In genomic region chr2:99278793-99279291, GRCh38 we compare ENCODE assay signal across 1 cellular context.
TF ChIP-seq lines count a peak whose summit lies in the region.

No MANE protein-coding gene starts in this region.

TF ChIP-seq in HepG2, 621 proteins besides CTCF, POLR2A, EP300 and RAD21 (continued from another document and continues in another):
- TF ChIP-seq KIAA2018 (CRISPR knock-in tag; IDR thresholded peaks at IDR 0.05; ENCODE audit: borderline replicate concordance) (no peak), ZNF253 (CRISPR knock-in tag; IDR thresholded peaks at IDR 0.05; ENCODE audit: borderline replicate concordance) (no peak), ZNF318 (CRISPR knock-in tag; IDR thresholded peaks at IDR 0.05) (0 out of 2 replicates have a peak, but pooled peaks have one; percentile 26), AGO1 (IDR thresholded peaks at IDR 0.05; ENCODE audit: low read depth, low read length, poor library complexity, severe bottlenecking) (no peak), ZNF354B (CRISPR knock-in tag; IDR thresholded peaks at IDR 0.05) (no peak), ZNF577 (CRISPR knock-in tag; IDR thresholded peaks at IDR 0.05; ENCODE audit: borderline replicate concordance, low read depth) (no peak), E2F1 (CRISPR knock-in tag; IDR thresholded peaks at IDR 0.05) (no peak), JDP2 (CRISPR knock-in tag; IDR thresholded peaks at IDR 0.05; ENCODE audit: borderline replicate concordance) (no peak), PTBP1 (IDR thresholded peaks at IDR 0.05; ENCODE audit: low read depth, low read length, poor library complexity, severe bottlenecking) (no peak), ZBTB3 (CRISPR knock-in tag; IDR thresholded peaks at IDR 0.05; ENCODE audit: borderline replicate concordance, low read depth) (no peak), ZBTB7B (CRISPR knock-in tag; IDR thresholded peaks at IDR 0.05) (peak; percentile 58), ZXDC (CRISPR knock-in tag; IDR thresholded peaks at IDR 0.05) (no peak; the same call in 1 of the 2 replicates), HMGA1 (CRISPR knock-in tag; conservative IDR thresholded peaks at IDR 0.05) (no peak), GATAD2A (CRISPR knock-in tag; IDR thresholded peaks at IDR 0.05) (peak; percentile 100), ZSCAN31 (CRISPR knock-in tag; IDR thresholded peaks at IDR 0.05; ENCODE audit: low read depth) (0 out of 2 replicates have a peak, but pooled peaks have one; percentile 71), ZNF224 (CRISPR knock-in tag; IDR thresholded peaks at IDR 0.05) (no peak), AGO2 (optimal IDR thresholded peaks at IDR 0.05; ENCODE audit: low read depth, low read length) (no peak), JARID2 (CRISPR knock-in tag; IDR thresholded peaks at IDR 0.05; ENCODE audit: insufficient replicate concordance) (no peak), ZNF331 (CRISPR knock-in tag; IDR thresholded peaks at IDR 0.05) (peak; percentile 97), ZNF574 (CRISPR knock-in tag; IDR thresholded peaks at IDR 0.05) (peak; percentile 67), PHF21A (CRISPR knock-in tag; IDR thresholded peaks at IDR 0.05) (peak; percentile 72), CCDC6 (CRISPR knock-in tag; IDR thresholded peaks at IDR 0.05) (peak; percentile 88), NFYC (CRISPR knock-in tag; IDR thresholded peaks at IDR 0.05) (peak; percentile 18; the same call in 1 of the 2 replicates), SMAD1 (CRISPR knock-in tag; IDR thresholded peaks at IDR 0.05; ENCODE audit: borderline replicate concordance, low read depth) (no peak), CSRNP2 (CRISPR knock-in tag; conservative IDR thresholded peaks at IDR 0.05; ENCODE audit: low read depth) (no peak), THRA (CRISPR knock-in tag; IDR thresholded peaks at IDR 0.05; ENCODE audit: borderline replicate concordance) (peak; percentile 93), PRMT3 (CRISPR knock-in tag; IDR thresholded peaks at IDR 0.05; ENCODE audit: borderline replicate concordance, low read depth) (no peak)
